Comparison of ENCODE assay signal across 22 cellular contexts in the genomic region with DNA sequence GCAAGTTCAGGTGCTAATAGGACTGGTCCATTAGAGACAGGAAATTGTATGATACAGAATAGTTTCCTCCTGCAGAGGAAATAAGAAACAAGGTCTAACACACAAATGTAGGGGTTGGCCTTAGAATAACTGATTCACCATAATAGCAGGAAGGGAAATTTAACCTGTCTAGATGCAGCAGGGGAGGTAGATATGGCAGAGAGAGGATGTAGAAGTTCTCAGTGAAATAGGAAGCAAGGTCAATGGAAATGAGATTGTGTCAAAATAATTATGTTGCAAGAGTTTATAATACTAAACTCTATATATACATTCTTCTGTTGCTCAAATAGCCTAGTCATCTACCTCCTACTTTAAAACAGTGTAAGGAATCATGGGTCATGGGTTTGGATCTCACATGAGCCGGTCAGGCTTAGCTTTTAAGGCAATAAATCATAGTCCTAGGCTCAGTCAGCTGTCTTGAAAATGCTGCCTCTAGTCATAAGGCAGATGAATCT. TPM values are rescaled to one million over a fixed set of nuclear protein-coding genes. Genes with fewer than 3 reads are reported as not detected.
DNase-seq lines count a peak whose midpoint lies in the region; ATAC-seq and TF ChIP-seq lines count a peak whose summit lies in the region.
"Had no signal": no experiment of that assay in that cellular context is flagged by ENCODE, and none has a peak within 500 bp of the region (broad histone marks: within the 10 kb centered on the region; RNA-seq: fewer than 3 reads in every experiment).

No MANE protein-coding gene starts in this region.

- CTCF ChIA-PET in IMR-90 (lab: Yijun Ruan, JAX), result no interaction called here
- CTCF ChIA-PET in activated CD8-positive, alpha-beta T cell treated with anti-CD3 and anti-CD28 coated beads for 36 hours (lab: Charles Lee), result no interaction called here

- no peak for TF ChIP-seq CTCF in IMR-90 (conservative IDR thresholded peaks at IDR 0.05; ENCODE audit: low read depth, low read length)
- no peak for TF ChIP-seq CTCF in activated CD8-positive, alpha-beta T cell treated with anti-CD3 and anti-CD28 coated beads for 36 hours (IDR thresholded peaks at IDR 0.05)

- no peak overlapping the region for H2AFZ ChIP-seq in IMR-90 (replicated peaks; ENCODE audit: low read length, poor library complexity)

- H4K8ac ChIP-seq in IMR-90 (ENCODE audit: low read depth in 2 of 2, low read length in 2 of 2), result no peak overlapping the region

- H4K5ac ChIP-seq in IMR-90 (ENCODE audit: low read depth, low read length), result no peak overlapping the region

- peak overlapping the region; percentile 9 to 82 (median 76) for H3K27ac Mint-ChIP-seq in CD4-positive, CD25-positive, alpha-beta regulatory T cell
- H3K27ac Mint-ChIP-seq in activated CD8-positive, alpha-beta T cell treated with anti-CD3 and anti-CD28 coated beads for 36 hours, result peak overlapping the region; percentile 5
- peak overlapping the region in 1 of 6 donors; percentile 1 for H3K27ac Mint-ChIP-seq in naive B cell
- H3K27ac Mint-ChIP-seq: B cell, type B pancreatic cell had no signal

- ATAC-seq in CD4-positive, CD25-positive, alpha-beta regulatory T cell (ENCODE audit: low read depth in 2 of 2), result peak; percentile 80 to 87
- ATAC-seq in IMR-90 (ENCODE audit: low read depth) (peak; percentile 89), naive B cell (ENCODE audit: low read depth in 2 of 2) (peak; percentile 34 to 53), HG03469 (IDR thresholded peaks at IDR 0.05; ENCODE audit: unreplicated experiment) (no peak), HG02884 (IDR thresholded peaks at IDR 0.05; ENCODE audit: unreplicated experiment) (no peak), GM18867 (IDR thresholded peaks at IDR 0.05; ENCODE audit: unreplicated experiment) (no peak)
- peak; percentile 64 for ATAC-seq in activated CD8-positive, alpha-beta T cell treated with anti-CD3 and anti-CD28 coated beads for 36 hours
- ATAC-seq: gastrocnemius medialis, PC-3, SK-N-SH treated with all-trans-retinoic acid at 6 μM for 48 hours had no signal

- no peak overlapping the region for H2AK9ac ChIP-seq in IMR-90 (replicated peaks; ENCODE audit: low read depth, low read length, poor library complexity)

- H3K27ac ChIP-seq in CD4-positive, CD25-positive, alpha-beta regulatory T cell (ENCODE audit: insufficient read depth, low read length, poor library complexity, severe bottlenecking), result no peak overlapping the region
- H3K27ac ChIP-seq in IMR-90 (ENCODE audit: insufficient read depth, low read length), result no peak overlapping the region
- H3K27ac ChIP-seq: cardiac muscle cell, gastrocnemius medialis, KMS-11, right atrium auricular region, WERI-Rb-1 had no signal

- no CpG with 5 or more reads among the region's 1 CpG for WGBS in IMR-90 (ENCODE audit: extremely low coverage in 2 of 2, insufficient read length in 1 of 2), 2 experiments

- BruUV-seq in IMR-90 (replicated peaks; lab: Mats Ljungman, UMichigan), result no TSS peak

- no peaks in the 10 kb centered on the region for H3K36me3 Mint-ChIP-seq in CD4-positive, CD25-positive, alpha-beta regulatory T cell
- peaks cover 2% of the 10 kb centered on the region for H3K36me3 Mint-ChIP-seq in activated CD8-positive, alpha-beta T cell treated with anti-CD3 and anti-CD28 coated beads for 36 hours (ENCODE audit: low read depth)
- no peaks in the 10 kb centered on the region for H3K36me3 Mint-ChIP-seq in naive B cell
- H3K36me3 Mint-ChIP-seq: type B pancreatic cell had no signal

- POLR2A ChIA-PET in IMR-90 (lab: Charles Lee; ENCODE audit: unreplicated experiment), result no interaction called here
- POLR2A ChIA-PET in activated CD8-positive, alpha-beta T cell treated with anti-CD3 and anti-CD28 coated beads for 36 hours (lab: Charles Lee), result no interaction called here

- peaks cover 11 to 23% (median 17%) of the 10 kb centered on the region in 4 donors for H3K4me1 Mint-ChIP-seq in CD4-positive, CD25-positive, alpha-beta regulatory T cell
- peaks cover 27% of the 10 kb centered on the region for H3K4me1 Mint-ChIP-seq in activated CD8-positive, alpha-beta T cell treated with anti-CD3 and anti-CD28 coated beads for 36 hours (ENCODE audit: low read depth)
- peaks cover 17 to 19% (median 18%) of the 10 kb centered on the region in 3 donors for H3K4me1 Mint-ChIP-seq in naive B cell

- intact Hi-C loops in IMR-90 (cut with micrococcal nuclease), result no loop called here
- intact Hi-C loops in activated CD8-positive, alpha-beta T cell treated with anti-CD3 and anti-CD28 coated beads for 36 hours (cut with micrococcal nuclease), result no loop called here

- peak overlapping the region; percentile 7 for H3K4me3 ChIP-seq in CD4-positive, CD25-positive, alpha-beta regulatory T cell (ENCODE audit: low read depth, low read length)
- H3K4me3 ChIP-seq in IMR-90 (ENCODE audit: insufficient read depth, low read depth, low read length), result no peak overlapping the region
- H3K4me3 ChIP-seq: cardiac muscle cell, gastrocnemius medialis, right atrium auricular region had no signal

- H3K18ac ChIP-seq in IMR-90 (ENCODE audit: low read depth, low read length), result no peak overlapping the region

- H3K4me2 ChIP-seq in IMR-90 (ENCODE audit: low read depth, low read length), result peak overlapping the region; percentile 52; the same call in 1 of the 2 replicates
- H3K4me2 ChIP-seq: KMS-11 had no signal

- H3K14ac ChIP-seq in IMR-90 (replicated peaks; ENCODE audit: low read depth, low read length), result 0 out of 2 replicates have a peak overlapping the region, but pooled peaks have one; percentile 11

- H2BK20ac ChIP-seq in IMR-90 (ENCODE audit: low read depth, low read length), result no peak overlapping the region

- no peaks in the 10 kb centered on the region for H3K36me3 ChIP-seq in CD4-positive, CD25-positive, alpha-beta regulatory T cell (ENCODE audit: control insufficient read depth, insufficient read depth, low read length)
- no peaks in the 10 kb centered on the region for H3K36me3 ChIP-seq in IMR-90 (ENCODE audit: control insufficient read depth, insufficient read depth, low read length)
- H3K36me3 ChIP-seq: cardiac muscle cell, gastrocnemius medialis, right atrium auricular region, WERI-Rb-1 had no signal

- no peak overlapping the region for H2BK120ac ChIP-seq in IMR-90 (ENCODE audit: low read depth, low read length)

- dilution Hi-C loops in IMR-90 (cut with HindIII; ENCODE audit: low sequenced_read_pairs, unreplicated experiment), result no loop called here

- in situ Hi-C loops in IMR-90 (cut with MboI; ENCODE audit: low sequenced_read_pairs), result no loop called here

- H3K4ac ChIP-seq in IMR-90 (ENCODE audit: low read depth, low read length), result peak overlapping the region; percentile 19; the same call in 1 of the 2 replicates

- no peaks in the 10 kb centered on the region for H3K9me1 ChIP-seq in IMR-90 (ENCODE audit: insufficient read depth, low read length)

- no peak overlapping the region for H3K23ac ChIP-seq in IMR-90 (ENCODE audit: low read depth, low read length)

- no peaks in the 10 kb centered on the region for H3K27me3 Mint-ChIP-seq in CD4-positive, CD25-positive, alpha-beta regulatory T cell
- no peaks in the 10 kb centered on the region for H3K27me3 Mint-ChIP-seq in activated CD8-positive, alpha-beta T cell treated with anti-CD3 and anti-CD28 coated beads for 36 hours
- no peaks in the 10 kb centered on the region for H3K27me3 Mint-ChIP-seq in naive B cell
- H3K27me3 Mint-ChIP-seq: B cell, type B pancreatic cell had no signal

- no peak overlapping the region for H2BK15ac ChIP-seq in IMR-90 (ENCODE audit: low read depth, low read length)

- no peaks in the 10 kb centered on the region for H3K79me1 ChIP-seq in IMR-90 (ENCODE audit: low read depth in 1 of 2, low read length in 2 of 2)

- no peaks in the 10 kb centered on the region for H4K20me1 ChIP-seq in IMR-90 (ENCODE audit: insufficient read depth, low read length)

- H2AK5ac ChIP-seq in IMR-90 (ENCODE audit: low read depth, low read length), result no peak overlapping the region

- no peak overlapping the region for H3K4me3 Mint-ChIP-seq in CD4-positive, CD25-positive, alpha-beta regulatory T cell
- no peak overlapping the region for H3K4me3 Mint-ChIP-seq in activated CD8-positive, alpha-beta T cell treated with anti-CD3 and anti-CD28 coated beads for 36 hours
- H3K4me3 Mint-ChIP-seq in naive B cell, result no peak overlapping the region
- H3K4me3 Mint-ChIP-seq: B cell, type B pancreatic cell had no signal

- H3K9me3 ChIP-seq in CD4-positive, CD25-positive, alpha-beta regulatory T cell (ENCODE audit: control insufficient read depth in 2 of 2, low read length in 2 of 2), result no peaks in the 10 kb centered on the region
- no peaks in the 10 kb centered on the region for H3K9me3 ChIP-seq in IMR-90 (ENCODE audit: control insufficient read depth, insufficient read depth, low read length)
- H3K9me3 ChIP-seq: gastrocnemius medialis, right atrium auricular region had no signal

- peak in 2 of 3 donors; percentile 17 to 56 for DNase-seq in CD4-positive, CD25-positive, alpha-beta regulatory T cell
- DNase-seq in IMR-90 (peak; percentile 87), naive B cell (no peak), UCSD-AML1 (lab: John Stamatoyannopoulos, UW; ENCODE audit: unreplicated experiment) (no peak)
- no peak for DNase-seq in activated CD8-positive, alpha-beta T cell treated with anti-CD3 and anti-CD28 coated beads for 36 hours
- DNase-seq: activated naive CD4-positive, alpha-beta T cell; DMS79 treated with DMSO at 0.1 percent for 48 hours; gastrocnemius medialis; mesenchymal stem cell; NCI-H1436 treated with DMSO at 0.1 percent for 48 hours; NCI-H345; PC-3; WERI-Rb-1 had no signal

- no peak for TF ChIP-seq POLR2A in IMR-90 (IDR thresholded peaks at IDR 0.05; ENCODE audit: low read depth, low read length)

- TF ChIP-seq RAD21 in IMR-90 (IDR thresholded peaks at IDR 0.05; ENCODE audit: low read length), result no peak

- H3K9me3 Mint-ChIP-seq in CD4-positive, CD25-positive, alpha-beta regulatory T cell, result no peaks in the 10 kb centered on the region
- no peaks in the 10 kb centered on the region for H3K9me3 Mint-ChIP-seq in activated CD8-positive, alpha-beta T cell treated with anti-CD3 and anti-CD28 coated beads for 36 hours
- H3K9me3 Mint-ChIP-seq in naive B cell, result no peaks in the 10 kb centered on the region
- H3K9me3 Mint-ChIP-seq: type B pancreatic cell had no signal

- no peak overlapping the region for H3K56ac ChIP-seq in IMR-90 (ENCODE audit: extremely low read depth, insufficient read depth, low read length)

- H3K4me1 ChIP-seq in CD4-positive, CD25-positive, alpha-beta regulatory T cell (ENCODE audit: control insufficient read depth, insufficient read depth, low read length, poor library complexity, severe bottlenecking), result peaks cover 12% of the 10 kb centered on the region
- peaks cover 8% of the 10 kb centered on the region for H3K4me1 ChIP-seq in IMR-90 (ENCODE audit: control insufficient read depth, insufficient read depth, low read length)
- H3K4me1 ChIP-seq: gastrocnemius medialis, right atrium auricular region had no signal

- H2BK5ac ChIP-seq in IMR-90 (ENCODE audit: low read depth, low read length, poor library complexity, severe bottlenecking), result no peak overlapping the region

- no peak overlapping the region for H4K91ac ChIP-seq in IMR-90 (ENCODE audit: insufficient read depth, low read depth, low read length)

- no peaks in the 10 kb centered on the region for H3K27me3 ChIP-seq in CD4-positive, CD25-positive, alpha-beta regulatory T cell (ENCODE audit: control insufficient read depth, insufficient read depth, low read length)
- no peaks in the 10 kb centered on the region for H3K27me3 ChIP-seq in IMR-90 (ENCODE audit: control insufficient read depth, insufficient read depth, low read length)
- H3K27me3 ChIP-seq: cardiac muscle cell, gastrocnemius medialis, right atrium auricular region had no signal

- no peak overlapping the region for H3K9ac ChIP-seq in IMR-90 (ENCODE audit: low read depth, low read length)
- H3K9ac ChIP-seq: KMS-11 had no signal

RNA-seq across cellular contexts. Expression of gene BCL2A1, which starts 17.0 kb away (rescaled TPM):
- total RNA-seq in CD4-positive, CD25-positive, alpha-beta regulatory T cell, result 12.9 TPM
- 10 to 100 TPM; 12.3 to 25.4 (median 19.7) TPM for polyA plus RNA-seq in CD4-positive, CD25-positive, alpha-beta regulatory T cell
- total RNA-seq in IMR-90 (2012; rRNA removed), result 2.5 and 4.5 TPM in 2 replicates
- polyA plus RNA-seq in IMR-90 (2012; rRNA removed) (2.2 and 2.3 TPM in 2 replicates), naive B cell (ENCODE audit: low read depth in 6 of 6) (10 to 100 TPM; 30.9 to 58.4 (median 44.4) TPM)
- polyA plus RNA-seq in IMR-90 (2012; cell fraction: cytosol; rRNA removed), result 0.52 and 1.1 TPM in 2 replicates
- polyA plus RNA-seq in IMR-90 (2012; cell fraction: nucleus; rRNA removed; ENCODE audit: low replicate concordance), result 0.24 and 0.91 TPM in 2 replicates
- 10 to 100 TPM; 47.1 to 47.9 TPM for total RNA-seq in activated CD8-positive, alpha-beta T cell treated with anti-CD3 and anti-CD28 coated beads for 36 hours
- total RNA-seq: cardiac muscle cell had no signal

RNA-seq across cellular contexts. Expression of gene MTHFS, which starts 57.2 kb away (rescaled TPM):
- total RNA-seq in CD4-positive, CD25-positive, alpha-beta regulatory T cell, result 12.6 TPM
- 10 to 100 TPM; 75.8 to 88.5 (median 81.9) TPM for polyA plus RNA-seq in CD4-positive, CD25-positive, alpha-beta regulatory T cell
- 6.3 and 8.3 TPM in 2 replicates for total RNA-seq in IMR-90 (2012; rRNA removed)
- 5.5 and 6.3 TPM in 2 replicates for polyA plus RNA-seq in IMR-90 (2012; rRNA removed)
- 1.7 and 6.5 TPM in 2 replicates for polyA plus RNA-seq in IMR-90 (2012; cell fraction: cytosol; rRNA removed)
- polyA plus RNA-seq in IMR-90 (2012; cell fraction: nucleus; rRNA removed; ENCODE audit: low replicate concordance), result 2.7 and 6.4 TPM in 2 replicates
- total RNA-seq in activated CD8-positive, alpha-beta T cell treated with anti-CD3 and anti-CD28 coated beads for 36 hours, result 10 to 100 TPM; 27.3 to 28.4 TPM
- polyA plus RNA-seq in naive B cell (ENCODE audit: low read depth in 6 of 6), result 100 to 1,000 TPM in 1 of 6 donors, 10 to 100 TPM in 5; 60.0 to 107 (median 76.3) TPM

Comparison
In these comparisons a context has a peak if more than half of its experiments do, and no peak if none do; other contexts are left out.
1. ATAC-seq: peak in CD4-positive, CD25-positive, alpha-beta regulatory T cell (2 of 2), IMR-90 (single experiment), activated CD8-positive, alpha-beta T cell treated with anti-CD3 and anti-CD28 coated beads for 36 hours (single experiment) and naive B cell (2 of 2); none in HG03469 (single experiment), HG02884 (single experiment) and GM18867 (single experiment).
2. DNase-seq: peak in CD4-positive, CD25-positive, alpha-beta regulatory T cell (2 of 3) and IMR-90 (single experiment); none in activated CD8-positive, alpha-beta T cell treated with anti-CD3 and anti-CD28 coated beads for 36 hours (single experiment), naive B cell (single experiment) and UCSD-AML1 (single experiment).